Comparison of ENCODE assay signal across 8 cellular contexts in the genomic region with DNA sequence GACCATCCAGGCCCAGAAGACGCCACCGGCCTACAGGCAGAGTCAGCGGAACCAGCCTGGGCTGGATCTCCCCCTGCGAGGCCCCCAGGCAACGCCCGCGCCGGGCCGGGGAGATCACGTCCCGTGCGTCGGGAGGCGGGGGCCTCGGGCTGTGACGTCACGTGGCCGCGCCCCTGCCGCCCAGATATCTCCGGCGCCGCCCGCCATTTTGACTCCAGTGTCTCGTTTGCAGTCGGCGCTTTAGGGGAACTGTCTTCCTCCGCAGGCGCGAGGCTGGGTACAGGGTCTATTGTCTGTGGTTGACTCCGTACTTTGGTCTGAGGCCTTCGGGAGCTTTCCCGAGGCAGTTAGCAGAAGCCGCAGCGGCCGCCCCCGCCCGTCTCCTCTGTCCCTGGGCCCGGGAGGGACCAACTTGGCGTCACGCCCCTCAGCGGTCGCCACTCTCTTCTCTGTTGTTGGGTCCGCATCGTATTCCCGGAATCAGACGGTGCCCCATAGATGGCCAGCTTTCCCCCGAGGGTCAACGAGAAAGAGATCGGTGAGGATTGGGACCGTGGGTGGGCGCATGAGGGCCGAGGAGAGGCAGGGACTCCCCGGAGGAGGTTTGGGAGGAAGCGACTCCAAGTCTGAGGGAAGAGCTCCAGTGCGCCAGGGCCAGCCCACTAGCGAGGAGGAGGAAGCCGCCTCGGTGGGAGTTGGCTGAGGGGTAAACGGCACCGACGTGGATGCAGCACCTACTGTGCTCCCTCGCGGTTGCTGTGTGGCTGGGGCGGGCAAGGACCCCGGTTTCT. TPM values are rescaled to one million over a fixed set of nuclear protein-coding genes. Genes with fewer than 3 reads are reported as not detected.
A peak's percentile ranks its signal among the peaks of the same experiment; 100 is the strongest.
DNase-seq lines count a peak whose midpoint lies in the region; ATAC-seq and TF ChIP-seq lines count a peak whose summit lies in the region.

A gene with protein sequence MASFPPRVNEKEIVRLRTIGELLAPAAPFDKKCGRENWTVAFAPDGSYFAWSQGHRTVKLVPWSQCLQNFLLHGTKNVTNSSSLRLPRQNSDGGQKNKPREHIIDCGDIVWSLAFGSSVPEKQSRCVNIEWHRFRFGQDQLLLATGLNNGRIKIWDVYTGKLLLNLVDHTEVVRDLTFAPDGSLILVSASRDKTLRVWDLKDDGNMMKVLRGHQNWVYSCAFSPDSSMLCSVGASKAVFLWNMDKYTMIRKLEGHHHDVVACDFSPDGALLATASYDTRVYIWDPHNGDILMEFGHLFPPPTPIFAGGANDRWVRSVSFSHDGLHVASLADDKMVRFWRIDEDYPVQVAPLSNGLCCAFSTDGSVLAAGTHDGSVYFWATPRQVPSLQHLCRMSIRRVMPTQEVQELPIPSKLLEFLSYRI (plus strand): TSS at position 217 of the 791 bp plus-strand sequence. CDS start 282 bp downstream, at position 499.

- TF ChIP-seq POLR2A in lower leg skin (IDR thresholded peaks at IDR 0.05), result peak in 1 of 2 donors; percentile 98

- CTCF ChIA-PET in CD8-positive, alpha-beta T cell (lab: Charles Lee), result interaction anchor here (0.8 to 2.3 kb wide), 4 partner anchors 9 to 60 kb away, joined by 3 to 14 read pairs (median 4); no protein-coding TSS in a partner anchor
- CTCF ChIA-PET in activated CD4-positive, alpha-beta memory T cell treated with anti-CD3 and anti-CD28 coated beads, Interleukin-2, amount 10 ng/mL, durations not matched to agents 7 days and 5 days (lab: Charles Lee), result interaction anchor here (0.5 to 4.0 kb wide), 13 partner anchors 10 to 306 kb away, joined by 3 to 30 read pairs (median 4); no protein-coding TSS in a partner anchor

- intact Hi-C loops in CD8-positive, alpha-beta T cell (cut with DNase I, micrococcal nuclease), result loop anchor here (1.0 to 5.0 kb wide), 6 partner anchors 38 to 598 kb away; a partner anchor contains a TSS
- intact Hi-C loops in dorsolateral prefrontal cortex (cut with DNase I) (loop anchor here (1.0 to 10.0 kb wide), 5 partner anchors 38 to 161 kb away; a partner anchor contains a TSS), lower leg skin (cut with DNase I; ENCODE audit: low total_unique reads) (loop anchor here (10.0 kb wide), 1 partner anchor 49 kb away; no protein-coding TSS in a partner anchor)

- H3K4me1 Mint-ChIP-seq in CD8-positive, alpha-beta T cell (ENCODE audit: low read depth), result peaks cover 36% of the 10 kb centered on the region
- peaks cover 36% of the 10 kb centered on the region for H3K4me1 Mint-ChIP-seq in activated CD4-positive, alpha-beta memory T cell treated with anti-CD3 and anti-CD28 coated beads, Interleukin-2, amount 10 ng/mL, durations not matched to agents 7 days and 5 days

- TF ChIP-seq CTCF in CD8-positive, alpha-beta T cell (IDR thresholded peaks at IDR 0.05), result no peak
- TF ChIP-seq CTCF in dorsolateral prefrontal cortex (IDR thresholded peaks at IDR 0.05 in 54 of 56, conservative IDR thresholded peaks at IDR 0.05 in 2 of 56; ENCODE audit: low read depth in 1 of 56, partially characterized antibody in 56 of 56) (peak in 41 of 56 donors; percentile 2 to 57 (median 30)), lower leg skin (IDR thresholded peaks at IDR 0.05) (no peak)

- DNase-seq in CD8-positive, alpha-beta T cell, result peak; percentile 86 to 97 (median 91)
- peak; percentile 91 for DNase-seq in HK-2 (ENCODE audit: unreplicated experiment)
- DNase-seq in NCI-H82 (lab: John Stamatoyannopoulos, UW), result peak; percentile 96
- DNase-seq in activated CD4-positive, alpha-beta memory T cell treated with anti-CD3 and anti-CD28 coated beads, Interleukin-2, amount 10 ng/mL, durations not matched to agents 7 days and 5 days, result peak; percentile 93
- peak; percentile 90 to 96 (median 94) for DNase-seq in dorsolateral prefrontal cortex
- peak; percentile 92 to 99 for DNase-seq in lower leg skin (ENCODE audit: low spot score in 2 of 2)
- DNase-seq in stimulated activated CD4-positive, alpha-beta T cell treated with anti-CD3 and anti-CD28 coated beads, Interleukin-4, amount 100 ng/mL, for 4 hours, result peak; percentile 88 to 91

- no peaks in the 10 kb centered on the region for H3K27me3 Mint-ChIP-seq in CD8-positive, alpha-beta T cell (ENCODE audit: low read depth)
- H3K27me3 Mint-ChIP-seq in activated CD4-positive, alpha-beta memory T cell treated with anti-CD3 and anti-CD28 coated beads, Interleukin-2, amount 10 ng/mL, durations not matched to agents 7 days and 5 days, result no peaks in the 10 kb centered on the region

- peaks cover 12% of the 10 kb centered on the region for H3K36me3 Mint-ChIP-seq in CD8-positive, alpha-beta T cell
- H3K36me3 Mint-ChIP-seq in activated CD4-positive, alpha-beta memory T cell treated with anti-CD3 and anti-CD28 coated beads, Interleukin-2, amount 10 ng/mL, durations not matched to agents 7 days and 5 days (ENCODE audit: low read depth), result peaks cover 16% of the 10 kb centered on the region

- no peaks in the 10 kb centered on the region for H3K27me3 ChIP-seq in CD8-positive, alpha-beta T cell (ENCODE audit: insufficient read depth, low read length)
- no peaks in the 10 kb centered on the region for H3K27me3 ChIP-seq in dorsolateral prefrontal cortex

- H3K4me3 ChIP-seq in CD8-positive, alpha-beta T cell (ENCODE audit: low read depth, low read length), result peak within 1 kb of the TSS; percentile 99
- peak within 1 kb of the TSS; percentile 63 to 99 (median 92) for H3K4me3 ChIP-seq in dorsolateral prefrontal cortex
- H3K4me3 ChIP-seq in lower leg skin (ENCODE audit: low read depth, poor library complexity, severe bottlenecking), result peak within 1 kb of the TSS; percentile 98

- no peaks in the 10 kb centered on the region for H3K9me3 ChIP-seq in CD8-positive, alpha-beta T cell (ENCODE audit: low read length)

- WGBS in lower leg skin, 2 donors, result 0% methylated on average over 48 to 60 of the region's 66 CpGs

- ATAC-seq in CD8-positive, alpha-beta T cell, result peak; percentile 84
- peak; percentile 81 for ATAC-seq in GM19455 (IDR thresholded peaks at IDR 0.05; ENCODE audit: unreplicated experiment)

- H3K9me3 Mint-ChIP-seq in CD8-positive, alpha-beta T cell, result no peaks in the 10 kb centered on the region
- no peaks in the 10 kb centered on the region for H3K9me3 Mint-ChIP-seq in activated CD4-positive, alpha-beta memory T cell treated with anti-CD3 and anti-CD28 coated beads, Interleukin-2, amount 10 ng/mL, durations not matched to agents 7 days and 5 days

- H3K27ac Mint-ChIP-seq in CD8-positive, alpha-beta T cell, result peak within 1 kb of the TSS; percentile 100
- peak within 1 kb of the TSS; percentile 98 for H3K27ac Mint-ChIP-seq in activated CD4-positive, alpha-beta memory T cell treated with anti-CD3 and anti-CD28 coated beads, Interleukin-2, amount 10 ng/mL, durations not matched to agents 7 days and 5 days

- peak within 1 kb of the TSS; percentile 93 for H3K4me3 Mint-ChIP-seq in CD8-positive, alpha-beta T cell
- H3K4me3 Mint-ChIP-seq in activated CD4-positive, alpha-beta memory T cell treated with anti-CD3 and anti-CD28 coated beads, Interleukin-2, amount 10 ng/mL, durations not matched to agents 7 days and 5 days, result peak within 1 kb of the TSS; percentile 99

- POLR2A ChIA-PET in CD8-positive, alpha-beta T cell (lab: Charles Lee), result interaction anchor here (0.7 to 2.6 kb wide), 21 partner anchors 10 to 306 kb away, joined by 3 to 10 read pairs (median 4); a partner anchor contains a TSS
- POLR2A ChIA-PET in activated CD4-positive, alpha-beta memory T cell treated with anti-CD3 and anti-CD28 coated beads, Interleukin-2, amount 10 ng/mL, durations not matched to agents 7 days and 5 days (lab: Charles Lee), result interaction anchor here (0.6 to 4.6 kb wide), 41 partner anchors 10 to 1041 kb away, joined by 3 to 53 read pairs (median 6); a partner anchor contains a TSS

- H3K27ac ChIP-seq in CD8-positive, alpha-beta T cell (ENCODE audit: low read depth, low read length), result peak within 1 kb of the TSS; percentile 98
- H3K27ac ChIP-seq in dorsolateral prefrontal cortex, result peak within 1 kb of the TSS; percentile 76 to 100 (median 99)

- H3K36me3 ChIP-seq in CD8-positive, alpha-beta T cell (ENCODE audit: insufficient read depth, low read length), result no peaks in the 10 kb centered on the region

- H3K4me1 ChIP-seq in CD8-positive, alpha-beta T cell (ENCODE audit: insufficient read depth, low read length), result peaks cover 27% of the 10 kb centered on the region

RNA-seq across cellular contexts. Expression of the gene that starts here (rescaled TPM):
- total RNA-seq in CD8-positive, alpha-beta T cell, result 10 to 100 TPM; 89.0 to 91.1 TPM
- total RNA-seq in activated CD4-positive, alpha-beta memory T cell treated with anti-CD3 and anti-CD28 coated beads, Interleukin-2, amount 10 ng/mL, durations not matched to agents 7 days and 5 days, result 100 to 1,000 TPM; 143 to 155 TPM
- total RNA-seq in dorsolateral prefrontal cortex (100 to 1,000 TPM in 119 of 120 experiments, 10 to 100 TPM in 1; 91.4 to 483 (median 217) TPM), lower leg skin (100 to 1,000 TPM in 1 of 4 donors, 10 to 100 TPM in 3; 33.1 to 105 (median 55.6) TPM)

Comparison
In these comparisons a context has a peak if more than half of its experiments do, and no peak if none do; other contexts are left out.
1. Peak in every context shown above with its lines: DNase-seq, ATAC-seq, H3K4me3 ChIP-seq and H3K27ac ChIP-seq.
2. CTCF ChIP-seq: peak in dorsolateral prefrontal cortex (41 of 56); none in CD8-positive, alpha-beta T cell (single experiment) and lower leg skin (0 of 3).